13 cellular contexts compared by ENCODE assay signal in genomic region chr2:150983498-150983897, GRCh38.
"Had no signal": no experiment of that assay in that cellular context is flagged by ENCODE, and none has a peak within 500 bp of the region (broad histone marks: within the 10 kb centered on the region; RNA-seq: fewer than 3 reads in every experiment).

No MANE protein-coding gene starts in this region.

- H3K9me3 Mint-ChIP-seq: memory B cell had no signal

- DNase-seq: activated CD4-positive, alpha-beta T cell treated with anti-CD3 and anti-CD28 coated beads, Interleukin-2, amount 50 U/mL, for 1 hour; activated naive CD4-positive, alpha-beta T cell treated with anti-CD3 and anti-CD28 coated beads for 36 hours; activated naive CD8-positive, alpha-beta T cell treated with anti-CD3 and anti-CD28 coated beads, Interleukin-2, amount 50 U/mL, for 24 hours; aorta; left ventricle myocardium inferior; stimulated activated CD4-positive, alpha-beta T cell treated with anti-CD3 and anti-CD28 coated beads, Interleukin-2, amount 100 ng/mL, for 48 hours; T-cell; T-helper 9 cell had no signal

- H3K27me3 Mint-ChIP-seq: activated naive CD8-positive, alpha-beta T cell treated with anti-CD3 and anti-CD28 coated beads, Interleukin-2, amount 50 U/mL, for 24 hours; stimulated activated memory B cell treated with anti-CD40 and anti-IgM and Interleukin-4, amounts not matched to agents 10 μg/mL and 1 μg/mL and 100 μg/mL, for 72 hours had no signal

- H3K4me1 ChIP-seq: left ventricle myocardium inferior, parathyroid adenoma had no signal

- H3K36me3 ChIP-seq: cardiac muscle cell, left ventricle myocardium inferior had no signal

- H3K27me3 ChIP-seq: cardiac muscle cell had no signal

- H3K36me3 Mint-ChIP-seq: memory B cell; stimulated activated memory B cell treated with anti-CD40 and anti-IgM and Interleukin-4, amounts not matched to agents 10 μg/mL and 1 μg/mL and 100 μg/mL, for 72 hours; T-cell had no signal

- H3K27ac Mint-ChIP-seq: activated naive CD4-positive, alpha-beta T cell treated with anti-CD3 and anti-CD28 coated beads for 36 hours; activated naive CD8-positive, alpha-beta T cell treated with anti-CD3 and anti-CD28 coated beads, Interleukin-2, amount 50 U/mL, for 24 hours; activated T-helper 17 cell treated with anti-CD3 and anti-CD28 coated beads, Interleukin-2, amount 50 U/mL, for 72 hours; memory B cell; stimulated activated memory B cell treated with anti-CD40 and anti-IgM and Interleukin-4, amounts not matched to agents 10 μg/mL and 1 μg/mL and 100 μg/mL, for 72 hours; T-cell had no signal

- H3K4me3 ChIP-seq: cardiac muscle cell, left ventricle myocardium inferior had no signal

- H3K4me3 Mint-ChIP-seq: activated naive CD4-positive, alpha-beta T cell treated with anti-CD3 and anti-CD28 coated beads for 36 hours; activated naive CD8-positive, alpha-beta T cell treated with anti-CD3 and anti-CD28 coated beads, Interleukin-2, amount 50 U/mL, for 24 hours; activated T-helper 17 cell treated with anti-CD3 and anti-CD28 coated beads, Interleukin-2, amount 50 U/mL, for 72 hours; memory B cell; stimulated activated memory B cell treated with anti-CD40 and anti-IgM and Interleukin-4, amounts not matched to agents 10 μg/mL and 1 μg/mL and 100 μg/mL, for 72 hours; T-cell had no signal

- H3K4me1 Mint-ChIP-seq: activated naive CD8-positive, alpha-beta T cell treated with anti-CD3 and anti-CD28 coated beads, Interleukin-2, amount 50 U/mL, for 24 hours; activated T-helper 17 cell treated with anti-CD3 and anti-CD28 coated beads, Interleukin-2, amount 50 U/mL, for 72 hours; memory B cell; stimulated activated memory B cell treated with anti-CD40 and anti-IgM and Interleukin-4, amounts not matched to agents 10 μg/mL and 1 μg/mL and 100 μg/mL, for 72 hours; T-cell had no signal
